ENCODE assay signal across 1 cellular context in the genomic region with DNA sequence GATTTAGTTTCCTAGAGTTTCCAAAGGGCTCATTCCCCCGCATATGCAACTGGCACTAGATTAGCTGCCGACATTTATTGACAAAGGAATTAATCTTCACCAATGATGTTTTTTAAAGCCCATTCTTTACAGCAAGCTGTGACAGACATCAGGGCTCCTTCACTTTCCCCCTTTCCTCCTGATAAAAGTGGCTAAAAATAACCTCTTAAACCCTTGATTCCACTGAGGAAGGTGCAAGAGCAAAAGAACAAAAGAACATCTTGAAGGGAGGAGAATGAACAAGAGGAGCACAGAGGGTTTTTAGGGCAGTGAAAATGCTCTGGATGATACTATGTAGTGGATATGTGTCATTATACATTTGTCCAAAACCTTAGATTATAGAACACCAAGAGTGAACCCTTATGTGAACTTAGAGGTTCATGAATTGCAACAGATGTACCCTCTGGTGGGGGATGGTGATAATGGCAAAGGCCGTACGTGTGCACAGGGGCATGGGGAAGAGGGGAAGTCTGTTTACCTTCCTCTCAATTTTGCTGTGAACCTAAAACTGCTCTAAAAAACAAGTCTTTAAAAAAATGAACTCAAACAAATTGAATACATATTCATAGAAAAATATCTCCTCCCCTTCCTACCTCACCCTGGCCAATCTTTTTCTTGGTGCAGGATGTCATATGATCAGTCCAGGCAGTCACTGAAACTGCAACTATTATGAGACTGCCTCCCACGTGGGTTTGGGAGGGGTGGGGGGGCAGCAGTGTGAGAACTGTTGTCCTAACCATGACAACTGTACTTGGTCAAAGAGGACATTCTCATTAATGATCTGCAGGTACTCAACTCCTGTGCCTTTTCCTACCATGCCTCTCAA.
TF ChIP-seq lines count a peak whose summit lies in the region.

No MANE protein-coding gene starts in this region.

TF ChIP-seq in HEK293, 187 proteins besides CTCF, POLR2A, EP300 and RAD21 (continued from another document):
- no peak for TF ChIP-seq ZBTB11 (tag by site-specific recombination; conservative IDR thresholded peaks at IDR 0.05; ENCODE audit: low read depth)
- TF ChIP-seq GFI1B (tag by site-specific recombination; IDR thresholded peaks at IDR 0.05), result no peak
- TF ChIP-seq, protein P1, sequence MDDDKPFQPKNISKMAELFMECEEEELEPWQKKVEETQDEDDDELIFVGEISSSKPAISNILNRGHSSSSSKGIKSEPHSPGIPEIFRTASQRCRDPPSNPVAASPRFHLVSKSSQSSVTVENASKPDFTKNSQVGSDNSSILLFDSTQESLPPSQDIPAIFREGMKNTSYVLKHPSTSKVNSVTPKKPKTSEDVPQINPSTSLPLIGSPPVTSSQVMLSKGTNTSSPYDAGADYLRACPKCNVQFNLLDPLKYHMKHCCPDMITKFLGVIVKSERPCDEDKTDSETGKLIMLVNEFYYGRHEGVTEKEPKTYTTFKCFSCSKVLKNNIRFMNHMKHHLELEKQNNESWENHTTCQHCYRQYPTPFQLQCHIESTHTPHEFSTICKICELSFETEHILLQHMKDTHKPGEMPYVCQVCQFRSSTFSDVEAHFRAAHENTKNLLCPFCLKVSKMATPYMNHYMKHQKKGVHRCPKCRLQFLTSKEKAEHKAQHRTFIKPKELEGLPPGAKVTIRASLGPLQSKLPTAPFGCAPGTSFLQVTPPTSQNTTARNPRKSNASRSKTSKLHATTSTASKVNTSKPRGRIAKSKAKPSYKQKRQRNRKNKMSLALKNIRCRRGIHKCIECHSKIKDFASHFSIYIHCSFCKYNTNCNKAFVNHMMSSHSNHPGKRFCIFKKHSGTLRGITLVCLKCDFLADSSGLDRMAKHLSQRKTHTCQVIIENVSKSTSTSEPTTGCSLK (tag by site-specific recombination; IDR thresholded peaks at IDR 0.05), result no peak
- TF ChIP-seq ZNF549 (tag by site-specific recombination; IDR thresholded peaks at IDR 0.05), result 0 out of 2 replicates have a peak, but pooled peaks have one; percentile 24
- TF ChIP-seq KLF9 (tag by site-specific recombination; IDR thresholded peaks at IDR 0.05; ENCODE audit: low read depth), result no peak
